ENCODE assay signal across 11 cellular contexts in genomic region chr5:172172912-172173591, GRCh38. TPM values are rescaled to one million over a fixed set of nuclear protein-coding genes. Genes with fewer than 3 reads are reported as not detected.
A peak's percentile ranks its signal among the peaks of the same experiment; 100 is the strongest.
DNase-seq lines count a peak whose midpoint lies in the region; ATAC-seq lines count a peak whose summit lies in the region.
"Had no signal": no experiment of that assay in that cellular context is flagged by ENCODE, and none has a peak within 500 bp of the region (broad histone marks: within the 10 kb centered on the region; RNA-seq: fewer than 3 reads in every experiment).

No MANE protein-coding gene starts in this region.

- H3K4me1 Mint-ChIP-seq in activated CD8-positive, alpha-beta memory T cell treated with anti-CD3 and anti-CD28 coated beads, Interleukin-2, amount 10 ng/mL, durations not matched to agents 7 days and 5 days: peaks cover 85% of the 10 kb centered on the region
- peaks cover 92% of the 10 kb centered on the region for H3K4me1 Mint-ChIP-seq in activated naive CD8-positive, alpha-beta T cell treated with anti-CD3 and anti-CD28 coated beads for 36 hours
- H3K4me1 Mint-ChIP-seq in stimulated activated naive CD8-positive, alpha-beta T cell treated with anti-CD3 and anti-CD28 coated beads, Interleukin-15, amount 100 ng/mL, for 72 hours: peaks cover 100% of the 10 kb centered on the region

- no peak for DNase-seq in activated CD8-positive, alpha-beta memory T cell treated with anti-CD3 and anti-CD28 coated beads, Interleukin-2, amount 10 ng/mL, durations not matched to agents 7 days and 5 days
- DNase-seq in activated CD8-positive, alpha-beta memory T cell treated with anti-CD3 and anti-CD28 coated beads for 24 hours: no peak
- no peak for DNase-seq in activated naive CD8-positive, alpha-beta T cell treated with anti-CD3 and anti-CD28 coated beads for 36 hours
- DNase-seq in left kidney (ENCODE audit: low read depth, low spot score): peak; percentile 29
- DNase-seq in stimulated activated naive CD8-positive, alpha-beta T cell treated with anti-CD3 and anti-CD28 coated beads, Interleukin-15, amount 100 ng/mL, for 72 hours: peak in 1 of 2 donors; percentile 8
- no peak for DNase-seq in DMS79 treated with DMSO at 0.1 percent for 48 hours (lab: John Stamatoyannopoulos, UW)
- no peak for DNase-seq in NCI-H510A treated with DMSO at 0.1 percent for 48 hours (lab: John Stamatoyannopoulos, UW)
- DNase-seq: ACHN, sigmoid colon had no signal

- H3K27me3 Mint-ChIP-seq in activated CD8-positive, alpha-beta memory T cell treated with anti-CD3 and anti-CD28 coated beads, Interleukin-2, amount 10 ng/mL, durations not matched to agents 7 days and 5 days: no peaks in the 10 kb centered on the region
- peaks cover 5% of the 10 kb centered on the region for H3K27me3 Mint-ChIP-seq in activated naive CD8-positive, alpha-beta T cell treated with anti-CD3 and anti-CD28 coated beads for 36 hours
- H3K27me3 Mint-ChIP-seq in stimulated activated naive CD8-positive, alpha-beta T cell treated with anti-CD3 and anti-CD28 coated beads, Interleukin-15, amount 100 ng/mL, for 72 hours: no peaks in the 10 kb centered on the region

- no peaks in the 10 kb centered on the region for H3K9me3 Mint-ChIP-seq in activated CD8-positive, alpha-beta memory T cell treated with anti-CD3 and anti-CD28 coated beads, Interleukin-2, amount 10 ng/mL, durations not matched to agents 7 days and 5 days (ENCODE audit: low read depth)
- H3K9me3 Mint-ChIP-seq in activated naive CD8-positive, alpha-beta T cell treated with anti-CD3 and anti-CD28 coated beads for 36 hours: no peaks in the 10 kb centered on the region
- peaks cover under 1 to 1% of the 10 kb centered on the region in 2 donors for H3K9me3 Mint-ChIP-seq in stimulated activated naive CD8-positive, alpha-beta T cell treated with anti-CD3 and anti-CD28 coated beads, Interleukin-15, amount 100 ng/mL, for 72 hours

- CTCF ChIA-PET in activated CD8-positive, alpha-beta memory T cell treated with anti-CD3 and anti-CD28 coated beads, Interleukin-2, amount 10 ng/mL, durations not matched to agents 7 days and 5 days (lab: Charles Lee): interaction anchor here (0.8 to 11.1 kb wide), 8 partner anchors 10 to 122 kb away, joined by 3 to 184 read pairs (median 6); partner anchors contain the start of genes STK10 and UBTD2

- ATAC-seq in activated CD8-positive, alpha-beta memory T cell treated with anti-CD3 and anti-CD28 coated beads, Interleukin-2, amount 10 ng/mL, durations not matched to agents 7 days and 5 days: no peak
- no peak for ATAC-seq in stimulated activated naive CD8-positive, alpha-beta T cell treated with anti-CD3 and anti-CD28 coated beads, Interleukin-15, amount 100 ng/mL, for 72 hours
- ATAC-seq in HG02981 (IDR thresholded peaks at IDR 0.05; ENCODE audit: unreplicated experiment): no peak

- H3K36me3 Mint-ChIP-seq in activated CD8-positive, alpha-beta memory T cell treated with anti-CD3 and anti-CD28 coated beads, Interleukin-2, amount 10 ng/mL, durations not matched to agents 7 days and 5 days: peaks cover 61% of the 10 kb centered on the region
- peaks cover 72% of the 10 kb centered on the region for H3K36me3 Mint-ChIP-seq in activated naive CD8-positive, alpha-beta T cell treated with anti-CD3 and anti-CD28 coated beads for 36 hours

- peak overlapping the region; percentile 98 for H3K27ac Mint-ChIP-seq in activated CD8-positive, alpha-beta memory T cell treated with anti-CD3 and anti-CD28 coated beads, Interleukin-2, amount 10 ng/mL, durations not matched to agents 7 days and 5 days
- H3K27ac Mint-ChIP-seq in activated naive CD8-positive, alpha-beta T cell treated with anti-CD3 and anti-CD28 coated beads for 36 hours: peak overlapping the region; percentile 92
- peak overlapping the region; percentile 83 to 94 for H3K27ac Mint-ChIP-seq in stimulated activated naive CD8-positive, alpha-beta T cell treated with anti-CD3 and anti-CD28 coated beads, Interleukin-15, amount 100 ng/mL, for 72 hours

- H3K4me3 Mint-ChIP-seq in activated CD8-positive, alpha-beta memory T cell treated with anti-CD3 and anti-CD28 coated beads, Interleukin-2, amount 10 ng/mL, durations not matched to agents 7 days and 5 days: peak overlapping the region; percentile 91
- peak overlapping the region; percentile 83 for H3K4me3 Mint-ChIP-seq in activated naive CD8-positive, alpha-beta T cell treated with anti-CD3 and anti-CD28 coated beads for 36 hours
- peak overlapping the region; percentile 78 to 85 for H3K4me3 Mint-ChIP-seq in stimulated activated naive CD8-positive, alpha-beta T cell treated with anti-CD3 and anti-CD28 coated beads, Interleukin-15, amount 100 ng/mL, for 72 hours

RNA-seq across cellular contexts. Expression of gene STK10, which starts 15.0 kb away (rescaled TPM):
- total RNA-seq in activated CD8-positive, alpha-beta memory T cell treated with anti-CD3 and anti-CD28 coated beads, Interleukin-2, amount 10 ng/mL, durations not matched to agents 7 days and 5 days: 100 to 1,000 TPM; 223 to 327 TPM
- 10 to 100 TPM; 83.7 to 93.2 TPM for total RNA-seq in activated naive CD8-positive, alpha-beta T cell treated with anti-CD3 and anti-CD28 coated beads for 36 hours

RNA-seq across cellular contexts. Expression of gene EFCAB9, which starts 20.9 kb away (rescaled TPM):
- not detected for total RNA-seq in activated CD8-positive, alpha-beta memory T cell treated with anti-CD3 and anti-CD28 coated beads, Interleukin-2, amount 10 ng/mL, durations not matched to agents 7 days and 5 days
- not detected for total RNA-seq in activated naive CD8-positive, alpha-beta T cell treated with anti-CD3 and anti-CD28 coated beads for 36 hours
- total RNA-seq: dermis microvascular lymphatic vessel endothelial cell, sigmoid colon had no signal
